In the genomic region with DNA sequence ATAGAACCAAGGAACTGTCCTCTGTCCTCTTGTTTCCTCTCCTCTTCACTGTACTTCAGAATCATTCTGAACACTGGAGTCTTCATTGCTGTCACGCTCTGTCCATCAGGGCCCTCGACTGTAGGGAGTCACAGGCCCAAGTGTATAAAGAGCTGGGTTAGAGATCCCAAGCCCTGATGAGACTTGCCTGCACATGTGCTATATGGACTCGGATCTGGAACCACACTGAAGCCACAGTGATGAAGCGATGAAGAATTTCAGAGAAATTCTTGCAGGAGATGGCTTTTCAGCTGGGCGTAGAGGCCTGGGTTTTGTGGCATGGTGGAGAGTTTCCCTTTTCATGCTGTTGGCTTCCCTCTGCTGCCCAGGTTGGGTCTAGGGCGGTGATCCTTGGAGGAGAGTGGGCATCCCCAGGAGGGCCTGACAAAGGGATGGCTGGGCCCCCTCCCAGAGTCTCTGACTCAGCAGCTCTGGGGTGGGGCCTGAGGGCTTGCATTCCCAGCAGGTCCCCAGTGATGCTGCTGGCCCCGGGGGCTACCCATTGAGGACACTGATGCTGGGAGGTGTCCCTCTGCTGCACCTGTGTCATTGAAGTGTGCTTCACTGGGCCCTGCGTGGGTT, we compare ENCODE assay signal across 21 cellular contexts. TPM values are rescaled to one million over a fixed set of nuclear protein-coding genes. Genes with fewer than 3 reads are reported as not detected.
"Had no signal": no experiment of that assay in that cellular context is flagged by ENCODE, and none has a peak within 500 bp of the region (broad histone marks: within the 10 kb centered on the region; RNA-seq: fewer than 3 reads in every experiment).

No MANE protein-coding gene starts in this region.

- H3K4me3 Mint-ChIP-seq: activated naive CD4-positive, alpha-beta T cell treated with anti-CD3 and anti-CD28 coated beads for 36 hours; dendritic cell treated with granulocyte-macrophage colony-stimulating factor and Interleukin-4, amounts not matched to agents 40 ng/mL and 50 ng/mL, for 4 days; nephron had no signal

- H3K9me3 ChIP-seq: ascending aorta, breast epithelium, prostate gland, transverse colon, vagina had no signal

- H3K27me3 ChIP-seq: ascending aorta, breast epithelium, hepatocyte, transverse colon, vagina had no signal

- H3K4me1 ChIP-seq: ascending aorta, breast epithelium, prostate gland, transverse colon, vagina had no signal

- H3K27ac Mint-ChIP-seq: activated naive CD4-positive, alpha-beta T cell treated with anti-CD3 and anti-CD28 coated beads for 36 hours; dendritic cell treated with granulocyte-macrophage colony-stimulating factor and Interleukin-4, amounts not matched to agents 40 ng/mL and 50 ng/mL, for 4 days; nephron had no signal

- DNase-seq: activated CD4-positive, alpha-beta T cell treated with anti-CD3 and anti-CD28 coated beads for 1 hour; activated CD4-positive, alpha-beta T cell treated with anti-CD3 and anti-CD28 coated beads, Interleukin-2, amount 50 U/mL, for 4 hours; activated naive CD4-positive, alpha-beta T cell treated with anti-CD3 and anti-CD28 coated beads for 36 hours; activated T-cell treated with anti-CD3 and anti-CD28 coated beads for 4 hours; effector memory CD4-positive, alpha-beta T cell; left ventricle myocardium superior; mesendoderm; right cardiac atrium; stimulated activated CD4-positive, alpha-beta T cell treated with anti-CD3 and anti-CD28 coated beads, Interleukin-4, amount 100 ng/mL, for 4 hours; stimulated activated CD8-positive, alpha-beta memory T cell treated with anti-CD3 and anti-CD28 coated beads, Interleukin-4, amount 100 ng/mL, for 48 hours; stimulated activated naive CD8-positive, alpha-beta T cell treated with anti-CD3 and anti-CD28 coated beads, Interleukin-15, Interleukin-2, amounts not matched to agents 100 U/mL and 50 U/mL, for 24 hours; T-helper 9 cell; transverse colon had no signal

- H3K27ac ChIP-seq: ascending aorta, breast epithelium, hepatocyte, prostate gland, transverse colon, vagina had no signal

- H3K36me3 ChIP-seq: ascending aorta, breast epithelium, prostate gland, transverse colon, vagina had no signal

- H3K9me3 Mint-ChIP-seq: activated naive CD4-positive, alpha-beta T cell treated with anti-CD3 and anti-CD28 coated beads for 36 hours; dendritic cell treated with granulocyte-macrophage colony-stimulating factor and Interleukin-4, amounts not matched to agents 40 ng/mL and 50 ng/mL, for 4 days; nephron had no signal

- H3K4me3 ChIP-seq: ascending aorta, breast epithelium, hepatocyte, prostate gland, smooth muscle cell, transverse colon, vagina had no signal

- ATAC-seq: left ventricle myocardium superior; stimulated activated naive CD8-positive, alpha-beta T cell treated with anti-CD3 and anti-CD28 coated beads, Interleukin-15, Interleukin-2, amounts not matched to agents 100 U/mL and 50 U/mL, for 24 hours had no signal

- H2AFZ ChIP-seq: hepatocyte had no signal

- H3K4me2 ChIP-seq: hepatocyte, smooth muscle cell had no signal

RNA-seq across cellular contexts. Expression of a gene that starts 39.9 kb away (rescaled TPM):
- total RNA-seq: left ventricle myocardium superior had no signal
